8 cellular contexts compared by ENCODE assay signal in the genomic region with DNA sequence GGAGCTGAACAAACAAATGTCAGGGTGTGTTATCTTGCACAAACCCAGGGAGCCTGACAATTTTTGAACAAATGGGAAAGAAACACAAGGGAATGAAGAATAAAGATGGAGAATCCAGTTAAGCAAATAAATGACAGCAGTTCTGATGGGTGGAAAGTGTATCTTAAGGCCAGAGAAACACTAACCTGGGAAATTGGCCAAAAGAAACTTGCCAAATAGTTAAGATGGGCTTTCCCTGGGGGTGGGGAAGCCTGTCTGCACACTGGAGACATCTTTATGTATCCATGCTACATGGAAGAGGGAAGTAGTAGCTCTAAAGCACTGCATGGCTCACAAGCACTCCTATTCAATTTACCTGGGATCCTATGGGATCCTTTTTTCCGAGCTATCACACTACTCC.
"Had no signal": no experiment of that assay in that cellular context is flagged by ENCODE, and none has a peak within 500 bp of the region (broad histone marks: within the 10 kb centered on the region; RNA-seq: fewer than 3 reads in every experiment).

No MANE protein-coding gene starts in this region.

- FAIRE-seq: HTR-8/SVneo had no signal

- ATAC-seq: HCT116 had no signal

- H3K9me3 ChIP-seq: HAP-1 had no signal

- H3K36me3 ChIP-seq: HAP-1 had no signal

- DNase-seq: GM23248, GOT3, H7, HFFc6, IMR-90 had no signal

- H3K4me3 ChIP-seq: GM23248, HAP-1 had no signal

- H3K4me1 ChIP-seq: HAP-1 had no signal

- H3K27ac ChIP-seq: GM23248 had no signal
